2 cellular contexts compared by ENCODE assay signal in genomic region chr6:4624726-4625125, GRCh38.
TF ChIP-seq lines count a peak whose summit lies in the region.

No MANE protein-coding gene starts in this region.

TF ChIP-seq in IMR-90, 13 proteins besides CTCF, POLR2A, EP300 and RAD21 (continued from another document):
- TF ChIP-seq MXI1 (IDR thresholded peaks at IDR 0.05; ENCODE audit: borderline replicate concordance, low read depth, low read length) (no peak), CHD1 (IDR thresholded peaks at IDR 0.05; ENCODE audit: low read depth, low read length) (no peak), FOS (IDR thresholded peaks at IDR 0.05; ENCODE audit: low read depth, low read length) (no peak), CEBPB (IDR thresholded peaks at IDR 0.05; ENCODE audit: low read depth, low read length) (no peak), NFE2L2 (IDR thresholded peaks at IDR 0.05; ENCODE audit: low read depth, low read length) (no peak), BHLHE40 (IDR thresholded peaks at IDR 0.05; ENCODE audit: low read depth, low read length) (no peak), USF2 (IDR thresholded peaks at IDR 0.05; ENCODE audit: low read depth, low read length) (no peak), MAZ (IDR thresholded peaks at IDR 0.05; ENCODE audit: borderline replicate concordance, low read depth, low read length) (no peak), RCOR1 (IDR thresholded peaks at IDR 0.05; ENCODE audit: insufficient replicate concordance, low read length) (no peak)
- TF ChIP-seq, protein P1, sequence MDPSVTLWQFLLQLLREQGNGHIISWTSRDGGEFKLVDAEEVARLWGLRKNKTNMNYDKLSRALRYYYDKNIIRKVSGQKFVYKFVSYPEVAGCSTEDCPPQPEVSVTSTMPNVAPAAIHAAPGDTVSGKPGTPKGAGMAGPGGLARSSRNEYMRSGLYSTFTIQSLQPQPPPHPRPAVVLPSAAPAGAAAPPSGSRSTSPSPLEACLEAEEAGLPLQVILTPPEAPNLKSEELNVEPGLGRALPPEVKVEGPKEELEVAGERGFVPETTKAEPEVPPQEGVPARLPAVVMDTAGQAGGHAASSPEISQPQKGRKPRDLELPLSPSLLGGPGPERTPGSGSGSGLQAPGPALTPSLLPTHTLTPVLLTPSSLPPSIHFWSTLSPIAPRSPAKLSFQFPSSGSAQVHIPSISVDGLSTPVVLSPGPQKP (IDR thresholded peaks at IDR 0.05; ENCODE audit: borderline replicate concordance, low read depth, low read length): no peak

TF ChIP-seq in K562, 482 proteins besides CTCF, POLR2A, EP300 and RAD21 (continued from another document):
- TF ChIP-seq MBD1 (CRISPR knock-in tag; IDR thresholded peaks at IDR 0.05): no peak
